Comparison of ENCODE assay signal across 20 cellular contexts in the genomic region with DNA sequence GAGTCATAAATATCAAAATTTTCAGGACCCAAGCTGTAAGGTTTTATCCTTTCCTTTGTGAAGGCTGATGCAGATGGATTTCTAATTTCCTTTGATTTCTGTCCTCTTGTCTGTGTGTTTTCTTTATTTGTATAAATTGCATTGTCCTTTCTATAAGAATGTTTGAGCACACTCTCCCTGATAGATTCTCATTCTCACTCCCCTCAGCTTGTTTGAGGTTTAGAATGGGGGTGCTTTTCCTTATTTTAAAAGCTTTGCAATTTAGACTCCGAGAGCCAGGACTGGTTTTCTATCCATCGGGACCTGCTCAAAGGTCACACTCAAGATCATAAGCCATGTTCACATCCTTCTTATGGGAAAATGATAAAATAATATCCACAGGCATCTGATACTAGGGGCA.
"Had no signal": no experiment of that assay in that cellular context is flagged by ENCODE, and none has a peak within 500 bp of the region (broad histone marks: within the 10 kb centered on the region; RNA-seq: fewer than 3 reads in every experiment).

No MANE protein-coding gene starts in this region.

- H3K4me1 ChIP-seq: ascending aorta, left lung, right atrium auricular region had no signal

- H3K36me3 Mint-ChIP-seq: activated naive CD4-positive, alpha-beta T cell treated with anti-CD3 and anti-CD28 coated beads, Interleukin-2, amount 10 ng/mL, durations not matched to agents 7 days and 5 days; type B pancreatic cell had no signal

- H3K27ac ChIP-seq: ascending aorta, epithelial cell of prostate, left lung, right atrium auricular region, VCaP had no signal

- ATAC-seq: activated T-cell treated with anti-CD3 and anti-CD28 coated beads, Interleukin-2, amount 50 U/mL, for 4 hours; left lung had no signal

- H3K4me1 Mint-ChIP-seq: activated naive CD4-positive, alpha-beta T cell treated with anti-CD3 and anti-CD28 coated beads, Interleukin-2, amount 10 ng/mL, durations not matched to agents 7 days and 5 days had no signal

- H3K4me3 Mint-ChIP-seq: activated naive CD4-positive, alpha-beta T cell treated with anti-CD3 and anti-CD28 coated beads, Interleukin-2, amount 10 ng/mL, durations not matched to agents 7 days and 5 days; activated T-cell treated with anti-CD3 and anti-CD28 coated beads, Interleukin-2, amount 50 U/mL, for 4 hours; type B pancreatic cell had no signal

- H3K36me3 ChIP-seq: ascending aorta, left lung, right atrium auricular region had no signal

- H3K27me3 ChIP-seq: ascending aorta, left lung, right atrium auricular region had no signal

- H3K4me3 ChIP-seq: ascending aorta, left lung, right atrium auricular region had no signal

- H3K27ac Mint-ChIP-seq: activated naive CD4-positive, alpha-beta T cell treated with anti-CD3 and anti-CD28 coated beads, Interleukin-2, amount 10 ng/mL, durations not matched to agents 7 days and 5 days; type B pancreatic cell had no signal

- H3K9me3 Mint-ChIP-seq: activated naive CD4-positive, alpha-beta T cell treated with anti-CD3 and anti-CD28 coated beads, Interleukin-2, amount 10 ng/mL, durations not matched to agents 7 days and 5 days; activated T-cell treated with anti-CD3 and anti-CD28 coated beads, Interleukin-2, amount 50 U/mL, for 4 hours; type B pancreatic cell had no signal

- DNase-seq: activated CD4-positive, alpha-beta T cell treated with anti-CD3 and anti-CD28 coated beads, Interleukin-2, amount 50 U/mL, for 1 hour; activated CD4-positive, CD25-positive, alpha-beta regulatory T cell treated with anti-CD3 and anti-CD28 coated beads, Interleukin-2, amount 50 U/mL, for 72 hours; activated CD8-positive, alpha-beta memory T cell treated with anti-CD3 and anti-CD28 coated beads, Interleukin-2, amount 50 U/mL, for 4 hours; activated effector memory CD4-positive, alpha-beta T cell treated with Interleukin-2 at 50 U/mL for 16 hours; activated naive CD4-positive, alpha-beta T cell treated with anti-CD3 and anti-CD28 coated beads, Interleukin-2, amount 10 ng/mL, durations not matched to agents 7 days and 5 days; activated T-cell treated with anti-CD3 and anti-CD28 coated beads, Interleukin-2, amount 50 U/mL, for 4 hours; foreskin fibroblast; kidney; left lung; stimulated activated CD4-positive, alpha-beta T cell treated with anti-CD3 and anti-CD28 coated beads, Interleukin-12 subunit alpha, Interleukin-12 subunit beta, amount 100 ng/mL, for 4 hours; stimulated activated CD4-positive, alpha-beta T cell treated with anti-CD3 and anti-CD28 coated beads, Interleukin-1b, Interleukin-23, amount 100 ng/mL, for 48 hours; stimulated activated CD8-positive, alpha-beta memory T cell treated with anti-CD3 and anti-CD28 coated beads, Interleukin-4, amount 100 ng/mL, for 48 hours; stimulated activated naive CD4-positive, alpha-beta T cell treated with Interleukin-2 at 50 U/mL for 16 hours; SW 1271; T-helper 2 cell had no signal

- H3K9me3 ChIP-seq: ascending aorta, left lung, right atrium auricular region had no signal
